Comparison of ENCODE assay signal across 8 cellular contexts in genomic region chr9:15873573-15874177, GRCh38.
DNase-seq lines count a peak whose midpoint lies in the region; ATAC-seq and TF ChIP-seq lines count a peak whose summit lies in the region.

No MANE protein-coding gene starts in this region.

- peaks cover 0 to 5% (median 0%) of the 10 kb centered on the region in 5 donors for H3K27me3 Mint-ChIP-seq in naive thymus-derived CD4-positive, alpha-beta T cell

- no peaks in the 10 kb centered on the region for H3K27me3 ChIP-seq in naive thymus-derived CD4-positive, alpha-beta T cell (ENCODE audit: control insufficient read depth in 2 of 2, insufficient read depth in 2 of 2, low read length in 2 of 2)

- H3K4me1 ChIP-seq in naive thymus-derived CD4-positive, alpha-beta T cell (ENCODE audit: control insufficient read depth in 2 of 2, insufficient read depth in 2 of 2, low read length in 2 of 2) = no peaks in the 10 kb centered on the region

- H3K4me3 Mint-ChIP-seq in naive thymus-derived CD4-positive, alpha-beta T cell = no peak overlapping the region

- POLR2A ChIA-PET in naive thymus-derived CD4-positive, alpha-beta T cell (lab: Charles Lee) = no interaction called here

- no peak overlapping the region for H3K4me3 ChIP-seq in naive thymus-derived CD4-positive, alpha-beta T cell (ENCODE audit: low read length)

- no peaks in the 10 kb centered on the region for H3K36me3 Mint-ChIP-seq in naive thymus-derived CD4-positive, alpha-beta T cell

- ATAC-seq in HG03159 (IDR thresholded peaks at IDR 0.05; ENCODE audit: unreplicated experiment) (peak; percentile 78), esophagus mucosa (no peak)
- ATAC-seq in naive thymus-derived CD4-positive, alpha-beta T cell = no peak

- H3K9me3 Mint-ChIP-seq in naive thymus-derived CD4-positive, alpha-beta T cell = no peaks in the 10 kb centered on the region

- DNase-seq in A172 (ENCODE audit: low spot score) (peak; percentile 55), GM10266 (ENCODE audit: extremely low spot score) (peak; percentile 12), NCI-H774 (lab: John Stamatoyannopoulos, UW) (peak; percentile 60), dedifferentiated amniotic fluid mesenchymal stem cell (ENCODE audit: extremely low spot score) (peak; percentile 77), posterior vena cava (ENCODE audit: low spot score) (no peak)
- DNase-seq in naive thymus-derived CD4-positive, alpha-beta T cell = peak in 5 of 9 donors; percentile 1 to 11 (median 1)

- no peak overlapping the region for H3K27ac Mint-ChIP-seq in naive thymus-derived CD4-positive, alpha-beta T cell

- intact Hi-C loops in naive thymus-derived CD4-positive, alpha-beta T cell (cut with micrococcal nuclease) = loop anchor here in 1 of 2 donors (1.0 kb wide), 2 partner anchors 261 to 1590 kb away; no protein-coding TSS in a partner anchor
- intact Hi-C loops in posterior vena cava (cut with DNase I) = no loop called here

- H3K4me1 Mint-ChIP-seq in naive thymus-derived CD4-positive, alpha-beta T cell = no peaks in the 10 kb centered on the region

- no peaks in the 10 kb centered on the region for H3K36me3 ChIP-seq in naive thymus-derived CD4-positive, alpha-beta T cell (ENCODE audit: control insufficient read depth in 2 of 3, insufficient read depth in 3 of 3, low read length in 3 of 3)

- CTCF ChIA-PET in naive thymus-derived CD4-positive, alpha-beta T cell (lab: Charles Lee) = interaction anchor here (1.0 kb wide), 1 partner anchor 30 kb away, joined by 3 read pairs; no protein-coding TSS in a partner anchor

- no peaks in the 10 kb centered on the region for H3K9me3 ChIP-seq in naive thymus-derived CD4-positive, alpha-beta T cell (ENCODE audit: control insufficient read depth in 2 of 3, low read length in 3 of 3)

- peak; percentile 60 for TF ChIP-seq CTCF in GM10266 (IDR thresholded peaks at IDR 0.05; ENCODE audit: control insufficient read depth, insufficient read depth, low read depth, missing control alignments)

- H3K27ac ChIP-seq in naive thymus-derived CD4-positive, alpha-beta T cell (ENCODE audit: low read depth, low read length) = no peak overlapping the region
